Comparison of ENCODE assay signal across 21 cellular contexts in genomic region chr4:27129871-27130277, GRCh38.
A peak's percentile ranks its signal among the peaks of the same experiment; 100 is the strongest.
DNase-seq lines count a peak whose midpoint lies in the region; ATAC-seq and TF ChIP-seq lines count a peak whose summit lies in the region.
"Had no signal": no experiment of that assay in that cellular context is flagged by ENCODE, and none has a peak within 500 bp of the region (broad histone marks: within the 10 kb centered on the region; RNA-seq: fewer than 3 reads in every experiment).

No MANE protein-coding gene starts in this region.

- H3K9me3 Mint-ChIP-seq in endodermal cell: peaks cover 7% of the 10 kb centered on the region

- peak overlapping the region in 8 of 11 experiments; percentile 1 to 37 (median 14); a peak in 7 of 22 replicates for H3K4me2 ChIP-seq in BLaER1 treated with 17β-estradiol and CSF1 and Interleukin-3, amounts not matched to agents 10 nM and 100 nM
- H3K4me2 ChIP-seq in osteoblast (ENCODE audit: insufficient read depth, low read length): no peak overlapping the region
- H3K4me2 ChIP-seq: A549 had no signal

- 65 to 79% methylated on average over 6 of the region's 6 CpGs for WGBS in endodermal cell (ENCODE audit: insufficient coverage in 1 of 2, insufficient read length in 1 of 2), 2 experiments

- H3K36me3 ChIP-seq in BLaER1 treated with 17β-estradiol and CSF1 and Interleukin-3, amounts not matched to agents 10 nM and 100 nM: no peaks in the 10 kb centered on the region; a peak in 1 of 22 replicates
- H3K36me3 ChIP-seq in endodermal cell (ENCODE audit: control insufficient read depth, insufficient read depth, low read length) (no peaks in the 10 kb centered on the region), osteoblast (ENCODE audit: insufficient read depth, low read length) (no peaks in the 10 kb centered on the region)

- H3K36me3 Mint-ChIP-seq in endodermal cell (ENCODE audit: low read depth): peaks cover 3% of the 10 kb centered on the region
- H3K36me3 Mint-ChIP-seq: CD4-positive, alpha-beta memory T cell had no signal

- H3K27ac Mint-ChIP-seq in endodermal cell: no peak overlapping the region
- H3K27ac Mint-ChIP-seq: CD4-positive, alpha-beta memory T cell; HFFc6 had no signal

- H3K27me3 Mint-ChIP-seq in endodermal cell (ENCODE audit: insufficient read depth): peaks cover 10% of the 10 kb centered on the region

- H3K4me3 Mint-ChIP-seq in endodermal cell: no peak overlapping the region
- H3K4me3 Mint-ChIP-seq: CD4-positive, alpha-beta memory T cell; HFFc6 had no signal

- H3K27ac ChIP-seq in BLaER1 treated with 17β-estradiol and CSF1 and Interleukin-3, amounts not matched to agents 10 nM and 100 nM: no peak overlapping the region
- peak overlapping the region; percentile 47 for H3K27ac ChIP-seq in endodermal cell (ENCODE audit: low read depth, low read length)
- H3K27ac ChIP-seq in osteoblast (ENCODE audit: low read depth, low read length): no peak overlapping the region
- H3K27ac ChIP-seq: A549, SK-N-MC had no signal

- no peaks in the 10 kb centered on the region for H4K20me1 ChIP-seq in BLaER1 treated with 17β-estradiol and CSF1 and Interleukin-3, amounts not matched to agents 10 nM and 100 nM
- H4K20me1 ChIP-seq in osteoblast (ENCODE audit: insufficient read depth, low read length): no peaks in the 10 kb centered on the region

- peaks cover 18 to 31% (median 25%) of the 10 kb centered on the region in 11 experiments for H3K9me3 ChIP-seq in BLaER1 treated with 17β-estradiol and CSF1 and Interleukin-3, amounts not matched to agents 10 nM and 100 nM (replicated peaks in 1 of 11)
- H3K9me3 ChIP-seq in endodermal cell (ENCODE audit: control insufficient read depth, low read length): peaks cover 17% of the 10 kb centered on the region
- H3K9me3 ChIP-seq in osteoblast (ENCODE audit: low read depth, low read length): no peaks in the 10 kb centered on the region
- H3K9me3 ChIP-seq: A549 had no signal

- H3K4me1 ChIP-seq in BLaER1 treated with 17β-estradiol and CSF1 and Interleukin-3, amounts not matched to agents 10 nM and 100 nM: peaks cover 0 to 5% (median 0%) of the 10 kb centered on the region in 10 experiments; a peak in 1 of 20 replicates
- H3K4me1 ChIP-seq in endodermal cell (ENCODE audit: control insufficient read depth, insufficient read depth, low read length) (peaks cover 5% of the 10 kb centered on the region), osteoblast (ENCODE audit: insufficient read depth, low read length) (no peaks in the 10 kb centered on the region)
- H3K4me1 ChIP-seq: A549 had no signal

- no peak overlapping the region for H2AFZ ChIP-seq in osteoblast (ENCODE audit: low read length)

- TF ChIP-seq CTCF in endodermal cell (conservative IDR thresholded peaks at IDR 0.05) (no peak), osteoblast (IDR thresholded peaks at IDR 0.05; ENCODE audit: extremely low read depth, low read depth, low read length) (no peak)

- ATAC-seq in GM19351 (IDR thresholded peaks at IDR 0.05; ENCODE audit: unreplicated experiment): no peak
- ATAC-seq: A549 had no signal

- DNase-seq in RPMI7951 (ENCODE audit: low read depth) (peak; percentile 8), endodermal cell (peak; percentile 48), osteoblast (ENCODE audit: insufficient read length, low spot score, missing footprints) (peak; percentile 29), SKM-1 treated with dmso at 0.1 percent for 144 hours (lab: John Stamatoyannopoulos, UW; ENCODE audit: unreplicated experiment) (no peak), cardiac septum (ENCODE audit: low spot score) (no peak), AG20443 (ENCODE audit: low spot score) (no peak)
- DNase-seq: CD4-positive, alpha-beta memory T cell; DND-41; GDM1; HFFc6; IMR-90; NCI-H1436 treated with DMSO at 0.1 percent for 48 hours; NCI-H2081 treated with DMSO at 0.1 percent for 48 hours; NCI-H345; NCI-H69; NK-92 treated with Interleukin-12 subunit alpha and Interleukin-12 subunit beta, amount 100 ng/mL, for 24 hours; OCI-M1 had no signal

- intact Hi-C loops in cardiac septum (cut with DNase I): no loop called here

- H3K27me3 ChIP-seq in BLaER1 treated with 17β-estradiol and CSF1 and Interleukin-3, amounts not matched to agents 10 nM and 100 nM: no peaks in the 10 kb centered on the region
- H3K27me3 ChIP-seq in endodermal cell (ENCODE audit: control insufficient read depth, insufficient read depth, low read length, poor library complexity, severe bottlenecking) (no peaks in the 10 kb centered on the region), osteoblast (ENCODE audit: insufficient read depth, low read length) (no peaks in the 10 kb centered on the region)

- H3K4me1 Mint-ChIP-seq in endodermal cell: peaks cover 18% of the 10 kb centered on the region
- H3K4me1 Mint-ChIP-seq: CD4-positive, alpha-beta memory T cell had no signal

- H3K79me2 ChIP-seq in osteoblast (ENCODE audit: insufficient read depth, low read length): no peaks in the 10 kb centered on the region

- no peak overlapping the region for H3K4me3 ChIP-seq in BLaER1 treated with 17β-estradiol and CSF1 and Interleukin-3, amounts not matched to agents 10 nM and 100 nM
- H3K4me3 ChIP-seq in endodermal cell (ENCODE audit: low read length): no peak overlapping the region
- H3K4me3 ChIP-seq in osteoblast (ENCODE audit: insufficient read depth, low read length): no peak overlapping the region
- H3K4me3 ChIP-seq: A549, SK-N-MC had no signal

- no peak overlapping the region for H3K9ac ChIP-seq in BLaER1 treated with 17β-estradiol and CSF1 and Interleukin-3, amounts not matched to agents 10 nM and 100 nM
- H3K9ac ChIP-seq in endodermal cell (ENCODE audit: extremely low read depth, low read length, poor library complexity, severe bottlenecking): no peak overlapping the region

Comparison
In these comparisons a context has a peak if more than half of its experiments do, and no peak if none do; other contexts are left out.
1. DNase-seq: peak in RPMI7951 (single experiment), endodermal cell (single experiment) and osteoblast (single experiment); none in SKM-1 treated with dmso at 0.1 percent for 144 hours (single experiment), cardiac septum (single experiment) and AG20443 (single experiment).